In the genomic region with DNA sequence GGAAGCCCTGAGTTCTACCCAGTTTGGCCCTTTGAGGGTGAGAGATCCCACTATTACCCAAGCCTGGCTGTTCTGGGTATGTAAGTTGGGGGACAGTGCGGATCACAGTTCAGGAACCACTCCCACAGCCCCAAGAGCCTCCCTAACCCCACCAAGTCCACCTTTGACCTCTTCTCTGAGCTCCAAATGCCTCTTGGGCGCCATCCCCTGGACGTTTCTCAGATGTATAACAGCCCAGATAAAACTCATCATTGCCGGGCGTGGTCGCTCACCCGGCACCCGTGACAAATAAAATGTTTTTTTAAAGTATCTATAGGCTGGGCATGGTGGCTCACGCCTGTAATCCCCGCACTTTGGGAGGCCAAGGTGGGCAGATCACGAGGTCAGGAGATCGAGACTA, we compare ENCODE assay signal across 9 cellular contexts. TPM values are rescaled to one million over a fixed set of nuclear protein-coding genes. Genes with fewer than 3 reads are reported as not detected.
DNase-seq lines count a peak whose midpoint lies in the region; ATAC-seq and TF ChIP-seq lines count a peak whose summit lies in the region.
"Not testable (repeated sequence)": the region's sequence is repeated elsewhere in the genome, so short reads cannot be mapped to it uniquely, and the experiment has no call there.
"Had no signal": no experiment of that assay in that cellular context is flagged by ENCODE, and none has a peak within 500 bp of the region (broad histone marks: within the 10 kb centered on the region; RNA-seq: fewer than 3 reads in every experiment).

No MANE protein-coding gene starts in this region.

- not testable (repeated sequence) for H3K4me3 ChIP-seq in DND-41 (ENCODE audit: low read depth in 1 of 2, low read length in 2 of 2); Panc1 (ENCODE audit: low read depth in 2 of 2, low read length in 2 of 2)

- intact Hi-C loops in Panc1 (cut with micrococcal nuclease; ENCODE audit: unreplicated experiment); Right ventricle myocardium inferior (cut with DNase I): not testable (repeated sequence)

- H3K27me3 Mint-ChIP-seq in activated T-cell treated with anti-CD3 and anti-CD28 coated beads, Interleukin-2, amount 50 U/mL, for 72 hours (ENCODE audit: low read depth); memory B cell: not testable (repeated sequence)

- H3K4me1 Mint-ChIP-seq in activated T-cell treated with anti-CD3 and anti-CD28 coated beads, Interleukin-2, amount 50 U/mL, for 72 hours (ENCODE audit: low read depth); memory B cell: not testable (repeated sequence)

- not testable (repeated sequence) for H3K9me3 ChIP-seq in DND-41 (ENCODE audit: insufficient read depth, low read length, severe bottlenecking); Panc1 (ENCODE audit: control insufficient read depth, insufficient read depth, low read depth, low read length)

- H3K27me3 ChIP-seq in DND-41 (ENCODE audit: insufficient read depth, low read length, poor library complexity); Panc1 (ENCODE audit: control insufficient read depth, insufficient read depth, low read length): not testable (repeated sequence)

- in situ Hi-C loops in Panc1 (cut with HindIII; ENCODE audit: low pct_unique_long_range_greater_than_20kb, low sequenced_read_pairs), result not testable (repeated sequence)

- not testable (repeated sequence) for H3K27ac Mint-ChIP-seq in activated T-cell treated with anti-CD3 and anti-CD28 coated beads, Interleukin-2, amount 50 U/mL, for 72 hours; memory B cell

- not testable (repeated sequence) for H3K4me2 ChIP-seq in DND-41 (ENCODE audit: insufficient read depth, low read length)

- not testable (repeated sequence) for H2AFZ ChIP-seq in DND-41 (ENCODE audit: low read depth, low read length)

- not testable (repeated sequence) for H4K20me1 ChIP-seq in DND-41 (ENCODE audit: insufficient read depth, low read length)

- H3K9me3 Mint-ChIP-seq in activated T-cell treated with anti-CD3 and anti-CD28 coated beads, Interleukin-2, amount 50 U/mL, for 72 hours; memory B cell: not testable (repeated sequence)

- CTCF ChIA-PET in Panc1 (lab: Charles Lee), result not testable (repeated sequence)

- POLR2A ChIA-PET in Panc1 (lab: Charles Lee), result not testable (repeated sequence)

- TF ChIP-seq CTCF in DND-41 (IDR thresholded peaks at IDR 0.05; ENCODE audit: borderline replicate concordance, extremely low read depth, low read length, poor library complexity, severe bottlenecking); Panc1 (IDR thresholded peaks at IDR 0.05): not testable (repeated sequence)

- not testable (repeated sequence) for H3K36me3 ChIP-seq in DND-41 (ENCODE audit: insufficient read depth, low read length); Panc1 (ENCODE audit: control insufficient read depth, insufficient read depth, low read length)

- H3K79me2 ChIP-seq in DND-41 (ENCODE audit: insufficient read depth, low read length), result not testable (repeated sequence)

- not testable (repeated sequence) for H3K4me1 ChIP-seq in DND-41 (ENCODE audit: insufficient read depth, low read length); Panc1 (ENCODE audit: control insufficient read depth, insufficient read depth, low read length)

- DNase-seq in DND-41; Panc1 (ENCODE audit: low read depth, low spot score); activated T-cell treated with anti-CD3 and anti-CD28 coated beads, Interleukin-2, amount 50 U/mL, for 72 hours; Right ventricle myocardium inferior (ENCODE audit: missing footprints); memory B cell (ENCODE audit: low spot score in 2 of 2); stimulated activated naive CD8-positive, alpha-beta T cell treated with anti-CD3 and anti-CD28 coated beads, Interleukin-15, Interleukin-2, amounts not matched to agents 100 U/mL and 50 U/mL, for 24 hours: not testable (repeated sequence)

- not testable (repeated sequence) for H3K4me3 Mint-ChIP-seq in activated T-cell treated with anti-CD3 and anti-CD28 coated beads, Interleukin-2, amount 50 U/mL, for 72 hours; memory B cell

- not testable (repeated sequence) for BruUV-seq in Panc1 (replicated peaks; lab: Mats Ljungman, UMichigan)

- H3K36me3 Mint-ChIP-seq in activated T-cell treated with anti-CD3 and anti-CD28 coated beads, Interleukin-2, amount 50 U/mL, for 72 hours (ENCODE audit: insufficient read depth in 2 of 2); memory B cell: not testable (repeated sequence)

- H3K27ac ChIP-seq in DND-41 (ENCODE audit: low read length); Panc1 (ENCODE audit: low read length): not testable (repeated sequence)

- peak; percentile 82 for ATAC-seq in DND-41 (ENCODE audit: insufficient read depth, low read depth)
- peak; percentile 47 for ATAC-seq in GM19463 (IDR thresholded peaks at IDR 0.05; ENCODE audit: unreplicated experiment)
- peak; percentile 47 for ATAC-seq in HG02798 (IDR thresholded peaks at IDR 0.05; ENCODE audit: poor library complexity, unreplicated experiment)
- ATAC-seq in Panc1, result peak; percentile 89
- peak; percentile 95 to 97 for ATAC-seq in activated T-cell treated with anti-CD3 and anti-CD28 coated beads, Interleukin-2, amount 50 U/mL, for 72 hours (replicated peaks in 1 of 2)
- peak; percentile 48 for ATAC-seq in Right ventricle myocardium inferior
- peak; percentile 93 for ATAC-seq in memory B cell (ENCODE audit: low read depth)
- ATAC-seq in stimulated activated naive CD8-positive, alpha-beta T cell treated with anti-CD3 and anti-CD28 coated beads, Interleukin-15, Interleukin-2, amounts not matched to agents 100 U/mL and 50 U/mL, for 24 hours, result peak; percentile 83

- not testable (repeated sequence) for H3K9ac ChIP-seq in DND-41 (ENCODE audit: low read depth, low read length)

RNA-seq across cellular contexts. Expression of gene GRAP, which starts 8.7 kb away (rescaled TPM):
- total RNA-seq in Panc1 (2021; ENCODE audit: unreplicated experiment), result 0.21 TPM
- polyA plus RNA-seq in Panc1 (2012; ENCODE audit: insufficient read length), result not detected
- 10 to 100 TPM in 1 of 2 donors, 1 to 10 TPM in 1; 9.7 to 15.9 TPM for total RNA-seq in activated T-cell treated with anti-CD3 and anti-CD28 coated beads, Interleukin-2, amount 50 U/mL, for 72 hours
- total RNA-seq in Right ventricle myocardium inferior, result 2.0 TPM
- total RNA-seq: RPMI7951 had no signal

RNA-seq across cellular contexts. Expression of gene FAM83G, which starts 50.9 kb away (rescaled TPM):
- total RNA-seq in Panc1 (2021; ENCODE audit: unreplicated experiment) (17.3 TPM), Right ventricle myocardium inferior (2.7 TPM)
- 15.6 TPM for polyA plus RNA-seq in Panc1 (2012; ENCODE audit: insufficient read length)
- 10 to 100 TPM; 10.9 to 11.3 TPM for total RNA-seq in activated T-cell treated with anti-CD3 and anti-CD28 coated beads, Interleukin-2, amount 50 U/mL, for 72 hours
